ENCODE assay signal across 18 cellular contexts in the genomic region with DNA sequence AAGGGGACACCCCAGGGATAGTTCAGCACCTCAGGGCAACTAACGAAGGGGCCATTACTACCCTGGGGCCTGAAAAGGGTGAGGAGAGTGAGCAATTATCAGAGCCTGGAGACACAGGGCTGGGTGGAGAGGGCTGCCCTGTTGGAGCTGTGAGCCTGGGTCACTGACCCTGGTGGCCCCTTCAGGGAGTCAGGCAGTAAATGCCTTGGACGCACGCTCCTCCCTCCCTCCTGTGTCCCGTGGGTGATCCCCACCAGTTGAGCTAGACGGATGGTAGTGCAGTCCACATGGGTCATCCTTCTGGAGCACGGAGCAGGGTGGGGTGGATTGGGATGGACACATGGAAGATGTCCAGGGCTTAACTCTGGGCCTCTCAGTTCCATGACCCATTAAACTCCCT.
"Had no signal": no experiment of that assay in that cellular context is flagged by ENCODE, and none has a peak within 500 bp of the region (broad histone marks: within the 10 kb centered on the region; RNA-seq: fewer than 3 reads in every experiment).

No MANE protein-coding gene starts in this region.

- DNase-seq: dermis blood vessel endothelial cell; effector memory CD8-positive, alpha-beta T cell; hypothalamus; immature natural killer cell; left ventricle myocardium superior; mucosa of descending colon; naive B cell; right lobe of liver; stimulated activated CD4-positive, alpha-beta T cell treated with anti-CD3 and anti-CD28 coated beads, Interleukin-4, amount 100 ng/mL, for 4 hours; stimulated activated naive CD8-positive, alpha-beta T cell treated with anti-CD3 and anti-CD28 coated beads, Interleukin-15, Interleukin-2, amounts not matched to agents 100 U/mL and 50 U/mL, for 24 hours; thyroid gland; trophoblast cell had no signal

- H3K4me3 ChIP-seq: coronary artery, lung, mucosa of descending colon, neural progenitor cell, right lobe of liver, thyroid gland had no signal

- ATAC-seq: effector memory CD8-positive, alpha-beta T cell; left ventricle myocardium superior; mucosa of descending colon; natural killer cell treated with Interleukin-12 subunit alpha and Interleukin-12 subunit beta and Interleukin-15 and Interleukin-18, amount 100 ng/mL, for 72 hours; right lobe of liver; stimulated activated memory B cell treated with anti-CD40 and anti-IgM and Interleukin-4, amounts not matched to agents 10 μg/mL and 1 μg/mL and 100 μg/mL, for 72 hours; stimulated activated naive CD8-positive, alpha-beta T cell treated with anti-CD3 and anti-CD28 coated beads, Interleukin-15, Interleukin-2, amounts not matched to agents 100 U/mL and 50 U/mL, for 24 hours had no signal

- H3K9me3 ChIP-seq: mucosa of descending colon, right lobe of liver, thyroid gland had no signal

- H3K27ac ChIP-seq: coronary artery, neural progenitor cell, parathyroid adenoma, right lobe of liver, thyroid gland had no signal

- H3K4me1 ChIP-seq: neural progenitor cell, parathyroid adenoma, right lobe of liver, thyroid gland had no signal

- H3K36me3 ChIP-seq: neural progenitor cell, right lobe of liver, thyroid gland had no signal

- H3K27me3 ChIP-seq: neural progenitor cell, right lobe of liver, thyroid gland had no signal
